In the genomic region with DNA sequence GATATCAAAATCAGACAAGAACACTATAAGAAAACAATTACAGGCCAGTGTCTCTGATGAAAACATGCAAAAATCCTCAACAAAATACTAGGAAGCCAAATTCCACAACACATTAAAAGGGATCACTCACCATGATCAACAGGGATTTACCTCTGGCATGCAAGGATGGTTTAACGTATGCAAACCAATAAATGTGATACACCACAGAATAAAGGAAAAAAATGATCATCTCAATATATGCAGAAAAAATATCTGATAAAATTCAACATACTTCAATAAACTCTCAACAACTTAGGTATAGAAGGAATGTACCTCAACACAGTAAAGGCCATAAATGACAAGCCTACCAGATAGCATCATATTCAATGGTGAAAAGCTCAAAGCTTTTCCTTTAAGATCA, we compare ENCODE assay signal across 8 cellular contexts.
"Had no signal": no experiment of that assay in that cellular context is flagged by ENCODE, and none has a peak within 500 bp of the region (broad histone marks: within the 10 kb centered on the region; RNA-seq: fewer than 3 reads in every experiment).

No MANE protein-coding gene starts in this region.

- H3K4me1 ChIP-seq: HAP-1 had no signal

- DNase-seq: GM23248, GOT3, H7, IMR-90 had no signal

- ATAC-seq: HCT116 had no signal

- H3K9me3 ChIP-seq: HAP-1 had no signal

- H3K27ac ChIP-seq: GM23248, KMS-11 had no signal

- H3K4me2 ChIP-seq: KMS-11 had no signal

- H2AFZ ChIP-seq: GM23248 had no signal

- H3K36me3 ChIP-seq: HAP-1 had no signal

- H3K4me3 ChIP-seq: GM23248, HAP-1 had no signal

- H3K9ac ChIP-seq: GM23248, KMS-11 had no signal

- FAIRE-seq: HTR-8/SVneo had no signal
